1 cellular context compared by ENCODE assay signal in the genomic region with DNA sequence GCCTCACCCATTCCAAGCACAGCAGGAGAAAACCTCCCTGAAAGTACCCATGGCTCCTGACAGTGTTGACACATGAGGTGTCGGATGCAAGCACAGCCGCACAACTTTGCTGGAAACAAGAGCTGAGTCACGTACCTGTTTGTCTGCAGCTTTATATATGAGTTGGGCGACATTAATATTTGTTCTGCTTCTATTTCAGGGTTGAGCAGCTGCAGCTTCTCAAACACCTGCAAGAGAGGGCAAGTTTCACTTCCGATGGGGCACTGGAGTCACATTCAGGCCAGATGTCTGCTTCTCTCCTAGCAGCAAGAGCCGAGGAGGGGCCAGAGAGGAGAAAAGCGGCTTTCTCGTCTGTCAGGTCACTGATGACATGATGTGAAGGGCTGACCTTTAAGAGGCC.
TF ChIP-seq lines count a peak whose summit lies in the region.

No MANE protein-coding gene starts in this region.

TF ChIP-seq in GM23338, 12 proteins besides CTCF, POLR2A, EP300 and RAD21 (continued from another document):
- TF ChIP-seq, protein P1, sequence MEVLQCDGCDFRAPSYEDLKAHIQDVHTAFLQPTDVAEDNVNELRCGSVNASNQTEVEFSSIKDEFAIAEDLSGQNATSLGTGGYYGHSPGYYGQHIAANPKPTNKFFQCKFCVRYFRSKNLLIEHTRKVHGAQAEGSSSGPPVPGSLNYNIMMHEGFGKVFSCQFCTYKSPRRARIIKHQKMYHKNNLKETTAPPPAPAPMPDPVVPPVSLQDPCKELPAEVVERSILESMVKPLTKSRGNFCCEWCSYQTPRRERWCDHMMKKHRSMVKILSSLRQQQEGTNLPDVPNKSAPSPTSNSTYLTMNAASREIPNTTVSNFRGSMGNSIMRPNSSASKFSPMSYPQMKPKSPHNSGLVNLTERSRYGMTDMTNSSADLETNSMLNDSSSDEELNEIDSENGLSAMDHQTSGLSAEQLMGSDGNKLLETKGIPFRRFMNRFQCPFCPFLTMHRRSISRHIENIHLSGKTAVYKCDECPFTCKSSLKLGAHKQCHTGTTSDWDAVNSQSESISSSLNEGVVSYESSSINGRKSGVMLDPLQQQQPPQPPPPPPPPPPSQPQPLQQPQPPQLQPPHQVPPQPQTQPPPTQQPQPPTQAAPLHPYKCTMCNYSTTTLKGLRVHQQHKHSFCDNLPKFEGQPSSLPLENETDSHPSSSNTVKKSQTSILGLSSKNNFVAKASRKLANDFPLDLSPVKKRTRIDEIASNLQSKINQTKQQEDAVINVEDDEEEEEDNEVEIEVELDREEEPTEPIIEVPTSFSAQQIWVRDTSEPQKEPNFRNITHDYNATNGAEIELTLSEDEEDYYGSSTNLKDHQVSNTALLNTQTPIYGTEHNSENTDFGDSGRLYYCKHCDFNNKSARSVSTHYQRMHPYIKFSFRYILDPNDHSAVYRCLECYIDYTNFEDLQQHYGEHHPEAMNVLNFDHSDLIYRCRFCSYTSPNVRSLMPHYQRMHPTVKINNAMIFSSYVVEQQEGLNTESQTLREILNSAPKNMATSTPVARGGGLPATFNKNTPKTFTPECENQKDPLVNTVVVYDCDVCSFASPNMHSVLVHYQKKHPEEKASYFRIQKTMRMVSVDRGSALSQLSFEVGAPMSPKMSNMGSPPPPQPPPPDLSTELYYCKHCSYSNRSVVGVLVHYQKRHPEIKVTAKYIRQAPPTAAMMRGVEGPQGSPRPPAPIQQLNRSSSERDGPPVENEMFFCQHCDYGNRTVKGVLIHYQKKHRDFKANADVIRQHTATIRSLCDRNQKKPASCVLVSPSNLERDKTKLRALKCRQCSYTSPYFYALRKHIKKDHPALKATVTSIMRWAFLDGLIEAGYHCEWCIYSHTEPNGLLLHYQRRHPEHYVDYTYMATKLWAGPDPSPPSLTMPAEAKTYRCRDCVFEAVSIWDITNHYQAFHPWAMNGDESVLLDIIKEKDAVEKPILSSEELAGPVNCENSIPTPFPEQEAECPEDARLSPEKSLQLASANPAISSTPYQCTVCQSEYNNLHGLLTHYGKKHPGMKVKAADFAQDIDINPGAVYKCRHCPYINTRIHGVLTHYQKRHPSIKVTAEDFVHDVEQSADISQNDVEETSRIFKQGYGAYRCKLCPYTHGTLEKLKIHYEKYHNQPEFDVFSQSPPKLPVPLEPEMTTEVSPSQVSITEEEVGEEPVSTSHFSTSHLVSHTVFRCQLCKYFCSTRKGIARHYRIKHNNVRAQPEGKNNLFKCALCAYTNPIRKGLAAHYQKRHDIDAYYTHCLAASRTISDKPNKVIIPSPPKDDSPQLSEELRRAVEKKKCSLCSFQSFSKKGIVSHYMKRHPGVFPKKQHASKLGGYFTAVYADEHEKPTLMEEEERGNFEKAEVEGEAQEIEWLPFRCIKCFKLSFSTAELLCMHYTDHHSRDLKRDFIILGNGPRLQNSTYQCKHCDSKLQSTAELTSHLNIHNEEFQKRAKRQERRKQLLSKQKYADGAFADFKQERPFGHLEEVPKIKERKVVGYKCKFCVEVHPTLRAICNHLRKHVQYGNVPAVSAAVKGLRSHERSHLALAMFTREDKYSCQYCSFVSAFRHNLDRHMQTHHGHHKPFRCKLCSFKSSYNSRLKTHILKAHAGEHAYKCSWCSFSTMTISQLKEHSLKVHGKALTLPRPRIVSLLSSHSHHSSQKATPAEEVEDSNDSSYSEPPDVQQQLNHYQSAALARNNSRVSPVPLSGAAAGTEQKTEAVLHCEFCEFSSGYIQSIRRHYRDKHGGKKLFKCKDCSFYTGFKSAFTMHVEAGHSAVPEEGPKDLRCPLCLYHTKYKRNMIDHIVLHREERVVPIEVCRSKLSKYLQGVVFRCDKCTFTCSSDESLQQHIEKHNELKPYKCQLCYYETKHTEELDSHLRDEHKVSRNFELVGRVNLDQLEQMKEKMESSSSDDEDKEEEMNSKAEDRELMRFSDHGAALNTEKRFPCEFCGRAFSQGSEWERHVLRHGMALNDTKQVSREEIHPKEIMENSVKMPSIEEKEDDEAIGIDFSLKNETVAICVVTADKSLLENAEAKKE (CRISPR knock-in tag; IDR thresholded peaks at IDR 0.05), result no peak
- TF ChIP-seq REST (IDR thresholded peaks at IDR 0.05; ENCODE audit: unreplicated experiment) (no peak), JUNB (IDR thresholded peaks at IDR 0.05; ENCODE audit: unreplicated experiment) (no peak)
